Comparison of ENCODE assay signal across 8 cellular contexts in the genomic region with DNA sequence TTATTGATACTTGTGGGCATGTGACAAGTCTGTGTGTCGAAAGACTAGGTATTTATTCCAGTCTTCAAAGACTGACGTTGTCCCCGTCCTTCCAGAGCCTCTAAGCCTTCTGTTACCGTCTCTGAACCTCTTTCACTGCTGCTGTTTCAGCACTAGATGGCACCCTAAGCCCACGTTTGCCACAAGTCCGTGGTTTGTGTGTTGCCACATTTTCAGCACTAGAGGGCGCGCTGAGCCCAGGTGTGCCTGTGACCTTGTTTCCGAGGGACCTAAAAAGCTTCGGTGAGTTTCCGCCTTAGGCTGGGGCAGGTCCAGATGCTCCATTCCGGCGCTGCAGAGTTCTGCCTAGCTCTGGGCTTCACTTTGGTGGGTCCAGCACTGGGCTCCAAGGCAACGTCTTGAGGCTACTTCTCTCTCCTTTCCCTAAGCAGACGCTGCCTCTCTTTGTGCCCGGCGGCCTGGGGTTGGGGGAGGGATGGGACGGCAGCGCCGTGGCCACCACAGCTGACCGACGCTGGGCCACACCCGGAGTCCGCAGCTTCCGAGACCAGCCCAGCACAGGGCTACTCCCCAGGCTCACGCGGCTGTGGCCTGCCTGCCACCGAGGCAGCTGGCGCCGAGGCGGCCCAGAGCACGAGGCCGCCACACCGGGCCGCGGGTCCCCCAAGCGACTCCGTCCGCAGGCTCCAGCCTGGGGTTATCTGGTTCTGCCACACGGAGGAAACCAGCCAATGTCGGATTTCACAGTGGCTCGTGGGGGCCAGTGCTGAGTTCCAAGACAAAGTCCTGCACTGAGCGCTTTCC.
DNase-seq lines count a peak whose midpoint lies in the region; FAIRE-seq and TF ChIP-seq lines count a peak whose summit lies in the region.

No MANE protein-coding gene starts in this region.

- H3K18ac ChIP-seq in trophoblast cell (ENCODE audit: low read length) = no peak overlapping the region

- H3K27ac ChIP-seq in trophoblast cell (ENCODE audit: low read depth, low read length) (no peak overlapping the region), transverse colon (no peak overlapping the region)

- H4K8ac ChIP-seq in trophoblast cell (ENCODE audit: low read depth, low read length) = peak overlapping the region; percentile 15

- CTCF ChIA-PET in activated naive CD4-positive, alpha-beta T cell treated with anti-CD3 and anti-CD28 coated beads, Interleukin-2, amount 10 ng/mL, durations not matched to agents 7 days and 5 days (lab: Charles Lee) = interaction anchor here (0.6 to 3.1 kb wide), 14 partner anchors 8 to 175 kb away, joined by 3 to 12 read pairs (median 4); no protein-coding TSS in a partner anchor

- H3K4me2 ChIP-seq in trophoblast cell (ENCODE audit: low read length) = no peak overlapping the region

- H3K14ac ChIP-seq in trophoblast cell (ENCODE audit: low read length) = no peak overlapping the region

- no peaks in the 10 kb centered on the region for H3K79me2 ChIP-seq in trophoblast cell (ENCODE audit: control insufficient read depth, insufficient read depth, low read length, poor library complexity)

- no peaks in the 10 kb centered on the region for H3K27me3 ChIP-seq in trophoblast cell (ENCODE audit: insufficient read depth, low read length)
- H3K27me3 ChIP-seq in transverse colon = no peaks in the 10 kb centered on the region

- in situ Hi-C loops in transverse colon (cut with MboI; ENCODE audit: low pct_ligation_motif_present in 1 of 4, low pct_unique_long_range_greater_than_20kb in 1 of 4, low sequenced_read_pairs in 3 of 4) = loop anchor here in 1 of 4 donors (10.0 kb wide), 1 partner anchor 333 kb away; no protein-coding TSS in a partner anchor

- H3K4ac ChIP-seq in trophoblast cell (ENCODE audit: low read depth, low read length) = no peak overlapping the region

- no peak overlapping the region for H2BK12ac ChIP-seq in trophoblast cell (ENCODE audit: low read length)

- no peaks in the 10 kb centered on the region for H3K36me3 ChIP-seq in trophoblast cell (ENCODE audit: control insufficient read depth in 1 of 2, insufficient read depth in 2 of 2, low read length in 2 of 2)
- H3K36me3 ChIP-seq in transverse colon = no peaks in the 10 kb centered on the region

- H3K4me3 ChIP-seq in LNCaP clone FGC (ENCODE audit: low read depth, low read length) = peak overlapping the region; percentile 36
- no peak overlapping the region for H3K4me3 ChIP-seq in trophoblast cell (ENCODE audit: low read depth, low read length)
- H3K4me3 ChIP-seq in transverse colon = peak overlapping the region in 2 of 4 donors; percentile 0 to 33

- no peak overlapping the region for H3K27ac Mint-ChIP-seq in activated naive CD4-positive, alpha-beta T cell treated with anti-CD3 and anti-CD28 coated beads, Interleukin-2, amount 10 ng/mL, durations not matched to agents 7 days and 5 days

- H2BK5ac ChIP-seq in trophoblast cell (ENCODE audit: low read depth, low read length, poor library complexity) = no peak overlapping the region

- no peak for TF ChIP-seq EP300 in transverse colon (IDR thresholded peaks at IDR 0.05; ENCODE audit: low read depth)

- H3K4me1 Mint-ChIP-seq in activated naive CD4-positive, alpha-beta T cell treated with anti-CD3 and anti-CD28 coated beads, Interleukin-2, amount 10 ng/mL, durations not matched to agents 7 days and 5 days = peaks cover 5% of the 10 kb centered on the region

- no peak overlapping the region for H4K12ac ChIP-seq in trophoblast cell (ENCODE audit: low read depth, low read length)

- peak; percentile 100 for TF ChIP-seq CTCF in LNCaP clone FGC (IDR thresholded peaks at IDR 0.05; ENCODE audit: control insufficient read depth, extremely low read depth, insufficient read depth)
- peak; percentile 94 to 99 (median 99) for TF ChIP-seq CTCF in transverse colon (IDR thresholded peaks at IDR 0.05)

- peak; percentile 92 for FAIRE-seq in G401.6 (lab: Jason Lieb, UNC)

- DNase-seq in H4 (ENCODE audit: low spot score) (peak; percentile 74), LNCaP clone FGC (ENCODE audit: low read depth) (peak; percentile 59), SK-N-DZ (ENCODE audit: low spot score) (peak; percentile 69), glomerular visceral epithelial cell (ENCODE audit: extremely low spot score) (peak; percentile 75), trophoblast cell (peak; percentile 62 to 83), transverse colon (peak; percentile 76)
- peak; percentile 88 for DNase-seq in activated naive CD4-positive, alpha-beta T cell treated with anti-CD3 and anti-CD28 coated beads, Interleukin-2, amount 10 ng/mL, durations not matched to agents 7 days and 5 days

- H2AK5ac ChIP-seq in trophoblast cell (ENCODE audit: low read length) = no peak overlapping the region

- no peak overlapping the region for H3K9ac ChIP-seq in trophoblast cell (ENCODE audit: low read length)

- no peaks in the 10 kb centered on the region for H3K9me3 Mint-ChIP-seq in activated naive CD4-positive, alpha-beta T cell treated with anti-CD3 and anti-CD28 coated beads, Interleukin-2, amount 10 ng/mL, durations not matched to agents 7 days and 5 days

- H2BK120ac ChIP-seq in trophoblast cell (ENCODE audit: insufficient read depth, low read length, poor library complexity) = no peak overlapping the region

- no peaks in the 10 kb centered on the region for H3K79me1 ChIP-seq in trophoblast cell (ENCODE audit: low read length)

- TF ChIP-seq POLR2A in transverse colon (IDR thresholded peaks at IDR 0.05) = no peak

- H3K4me1 ChIP-seq in trophoblast cell (ENCODE audit: control insufficient read depth in 1 of 2, insufficient read depth in 2 of 2, low read length in 2 of 2) (no peaks in the 10 kb centered on the region), transverse colon (peaks cover 0 to 21% (median 4%) of the 10 kb centered on the region in 4 donors)

- intact Hi-C loops in transverse colon (cut with DNase I; ENCODE audit: low total_unique reads) = no loop called here

- no peak overlapping the region for H3K23ac ChIP-seq in trophoblast cell (ENCODE audit: low read length)

- H4K91ac ChIP-seq in trophoblast cell (ENCODE audit: low read depth, low read length) = peak overlapping the region; percentile 17

- no peaks in the 10 kb centered on the region for H3K9me3 ChIP-seq in trophoblast cell (ENCODE audit: insufficient read depth, low read depth, low read length)
- no peaks in the 10 kb centered on the region for H3K9me3 ChIP-seq in transverse colon

- WGBS in trophoblast cell (ENCODE audit: extremely low coverage, insufficient coverage, insufficient read length) = no CpG with 5 or more reads among the region's 43 CpGs
- WGBS in transverse colon (ENCODE audit: low coverage in 1 of 2), 2 donors = 50% methylated on average over 30 of the region's 43 CpGs; no CpG with 5 or more reads in 1 of the 2 donors

- peak overlapping the region; percentile 36 for H3K4me3 Mint-ChIP-seq in activated naive CD4-positive, alpha-beta T cell treated with anti-CD3 and anti-CD28 coated beads, Interleukin-2, amount 10 ng/mL, durations not matched to agents 7 days and 5 days

- no peaks in the 10 kb centered on the region for H3K36me3 Mint-ChIP-seq in activated naive CD4-positive, alpha-beta T cell treated with anti-CD3 and anti-CD28 coated beads, Interleukin-2, amount 10 ng/mL, durations not matched to agents 7 days and 5 days

- peaks cover 4% of the 10 kb centered on the region for H3K27me3 Mint-ChIP-seq in activated naive CD4-positive, alpha-beta T cell treated with anti-CD3 and anti-CD28 coated beads, Interleukin-2, amount 10 ng/mL, durations not matched to agents 7 days and 5 days

- H2AFZ ChIP-seq in trophoblast cell (ENCODE audit: insufficient read depth, low read length, poor library complexity) = no peak overlapping the region
